In the genomic region with DNA sequence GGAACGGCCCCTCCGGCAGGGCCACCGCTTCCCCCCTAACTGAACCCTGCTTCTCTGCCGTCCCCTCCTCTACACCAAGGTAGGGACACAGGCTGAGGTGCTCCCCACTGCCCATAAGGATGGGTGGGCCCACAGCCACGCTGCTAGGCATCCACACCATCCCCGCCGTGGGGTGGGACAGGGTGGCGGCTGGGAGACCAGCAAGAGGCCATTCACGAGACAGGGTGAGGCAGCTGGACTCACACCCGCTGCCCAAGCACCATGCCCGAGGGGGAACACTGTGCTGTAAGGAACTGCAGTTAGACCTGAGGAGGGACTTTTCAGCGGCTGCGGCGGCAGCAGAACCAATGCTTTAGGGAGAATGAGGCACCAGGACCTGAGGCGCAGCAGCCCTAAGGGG, we compare ENCODE assay signal across 17 cellular contexts. TPM values are rescaled to one million over a fixed set of nuclear protein-coding genes. Genes with fewer than 3 reads are reported as not detected.
DNase-seq lines count a peak whose midpoint lies in the region; ATAC-seq and TF ChIP-seq lines count a peak whose summit lies in the region.
"Had no signal": no experiment of that assay in that cellular context is flagged by ENCODE, and none has a peak within 500 bp of the region (broad histone marks: within the 10 kb centered on the region; RNA-seq: fewer than 3 reads in every experiment).

No MANE protein-coding gene starts in this region.

- H2BK120ac ChIP-seq in IMR-90 (ENCODE audit: low read depth, low read length): no peak overlapping the region

- POLR2A ChIA-PET in IMR-90 (lab: Charles Lee; ENCODE audit: unreplicated experiment): no interaction called here

- H3K14ac ChIP-seq in IMR-90 (replicated peaks; ENCODE audit: low read depth, low read length): no peak overlapping the region

- H3K56ac ChIP-seq in IMR-90 (ENCODE audit: extremely low read depth, insufficient read depth, low read length): no peak overlapping the region

- H3K9me1 ChIP-seq in IMR-90 (ENCODE audit: insufficient read depth, low read length): 0 out of 2 replicates have a peak, but pooled peaks cover 3% of the 10 kb centered on the region

- no TSS peak for BruUV-seq in IMR-90 (replicated peaks; lab: Mats Ljungman, UMichigan)

- H2BK5ac ChIP-seq in IMR-90 (ENCODE audit: low read depth, low read length, poor library complexity, severe bottlenecking): no peak overlapping the region

- H2BK20ac ChIP-seq in IMR-90 (ENCODE audit: low read depth, low read length): no peak overlapping the region

- no peak overlapping the region for H4K8ac ChIP-seq in IMR-90 (ENCODE audit: low read depth in 2 of 2, low read length in 2 of 2)

- no peak for TF ChIP-seq CTCF in IMR-90 (conservative IDR thresholded peaks at IDR 0.05; ENCODE audit: low read depth, low read length)
- TF ChIP-seq CTCF in coronary artery (IDR thresholded peaks at IDR 0.05): no peak
- no peak for TF ChIP-seq CTCF in osteoblast (IDR thresholded peaks at IDR 0.05; ENCODE audit: extremely low read depth, low read depth, low read length)
- no peak for TF ChIP-seq CTCF in tibial artery (IDR thresholded peaks at IDR 0.05)

- no peak overlapping the region for H2AK9ac ChIP-seq in IMR-90 (replicated peaks; ENCODE audit: low read depth, low read length, poor library complexity)

- no peak for DNase-seq in IMR-90
- DNase-seq in coronary artery (ENCODE audit: low spot score): no peak
- DNase-seq in osteoblast (ENCODE audit: insufficient read length, low spot score, missing footprints): peak; percentile 6
- peak in 1 of 2 donors; percentile 60 for DNase-seq in tibial artery
- DNase-seq in stimulated activated naive CD4-positive, alpha-beta T cell treated with Interleukin-2 at 50 U/mL for 16 hours (lab: John Stamatoyannopoulos, UW): no peak
- DNase-seq in caudate nucleus (lab: John Stamatoyannopoulos, UW): no peak
- DNase-seq: activated CD4-positive, alpha-beta T cell treated with anti-CD3 and anti-CD28 coated beads, Interleukin-2, amount 50 U/mL, for 4 hours; activated naive CD8-positive, alpha-beta T cell treated with anti-CD3 and anti-CD28 coated beads for 36 hours; activated T-cell treated with anti-CD3 and anti-CD28 coated beads, Interleukin-2, amount 50 U/mL, for 72 hours; AML-193; effector CD4-positive, alpha-beta T cell; MV-4-11; NCI-H2029 treated with DMSO at 0.1 percent for 48 hours; NCI-H510A treated with DMSO at 0.1 percent for 48 hours had no signal

- in situ Hi-C loops in IMR-90 (cut with MboI; ENCODE audit: low sequenced_read_pairs): no loop called here

- H3K23ac ChIP-seq in IMR-90 (ENCODE audit: low read depth, low read length): no peak overlapping the region; the same call in 1 of the 2 replicates

- WGBS in IMR-90 (ENCODE audit: extremely low coverage in 2 of 2, insufficient read length in 1 of 2), 2 experiments: 97% methylated on average over 5 of the region's 15 CpGs; no CpG with 5 or more reads in 1 of the 2 experiments

- no peak overlapping the region for H4K5ac ChIP-seq in IMR-90 (ENCODE audit: low read depth, low read length)

- H4K20me1 ChIP-seq in IMR-90 (ENCODE audit: insufficient read depth, low read length): peaks cover 29% of the 10 kb centered on the region
- H4K20me1 ChIP-seq in osteoblast (ENCODE audit: insufficient read depth, low read length): peaks cover 11% of the 10 kb centered on the region

- TF ChIP-seq POLR2A in IMR-90 (IDR thresholded peaks at IDR 0.05; ENCODE audit: low read depth, low read length): no peak

- dilution Hi-C loops in IMR-90 (cut with HindIII; ENCODE audit: low sequenced_read_pairs, unreplicated experiment): no loop called here

- CTCF ChIA-PET in IMR-90 (lab: Yijun Ruan, JAX): no interaction called here

- H3K4me1 ChIP-seq in IMR-90 (ENCODE audit: control insufficient read depth, insufficient read depth, low read length) (peaks cover 34% of the 10 kb centered on the region), osteoblast (ENCODE audit: insufficient read depth, low read length) (peaks cover 27% of the 10 kb centered on the region), tibial artery (peaks cover 5 to 76% (median 57%) of the 10 kb centered on the region in 4 donors)

- H3K79me1 ChIP-seq in IMR-90 (ENCODE audit: low read depth in 1 of 2, low read length in 2 of 2): peaks cover 0 to 29% of the 10 kb centered on the region in 2 experiments; a peak in 2 of 4 replicates

- H2AFZ ChIP-seq in IMR-90 (replicated peaks; ENCODE audit: low read length, poor library complexity) (no peak overlapping the region), osteoblast (ENCODE audit: low read length) (no peak overlapping the region)

- no peaks in the 10 kb centered on the region for H3K9me3 ChIP-seq in IMR-90 (ENCODE audit: control insufficient read depth, insufficient read depth, low read length)
- no peaks in the 10 kb centered on the region for H3K9me3 ChIP-seq in osteoblast (ENCODE audit: low read depth, low read length)
- H3K9me3 ChIP-seq in tibial artery: no peaks in the 10 kb centered on the region

- ATAC-seq in IMR-90 (ENCODE audit: low read depth) (no peak), HG03097 (IDR thresholded peaks at IDR 0.05; ENCODE audit: low FRiP score, unreplicated experiment) (no peak)
- ATAC-seq: activated T-cell treated with anti-CD3 and anti-CD28 coated beads, Interleukin-2, amount 50 U/mL, for 72 hours had no signal

- H3K4me3 ChIP-seq in IMR-90 (ENCODE audit: insufficient read depth, low read depth, low read length): no peak overlapping the region
- peak overlapping the region; percentile 51 for H3K4me3 ChIP-seq in coronary artery
- H3K4me3 ChIP-seq in osteoblast (ENCODE audit: insufficient read depth, low read length): no peak overlapping the region
- H3K4me3 ChIP-seq in tibial artery: peak overlapping the region; percentile 42

- no peaks in the 10 kb centered on the region for H3K27me3 ChIP-seq in IMR-90 (ENCODE audit: control insufficient read depth, insufficient read depth, low read length)
- H3K27me3 ChIP-seq in osteoblast (ENCODE audit: insufficient read depth, low read length): no peaks in the 10 kb centered on the region
- no peaks in the 10 kb centered on the region for H3K27me3 ChIP-seq in tibial artery

- H3K4me2 ChIP-seq in IMR-90 (ENCODE audit: low read depth, low read length): no peak overlapping the region
- no peak overlapping the region for H3K4me2 ChIP-seq in osteoblast (ENCODE audit: insufficient read depth, low read length)

- no peak overlapping the region for H2BK15ac ChIP-seq in IMR-90 (ENCODE audit: low read depth, low read length)

- intact Hi-C loops in IMR-90 (cut with micrococcal nuclease) (no loop called here), tibial artery (cut with DNase I; ENCODE audit: low total_unique reads) (no loop called here)

- peak overlapping the region; percentile 50; the same call in 1 of the 2 replicates for H2AK5ac ChIP-seq in IMR-90 (ENCODE audit: low read depth, low read length)

- H3K36me3 ChIP-seq in IMR-90 (ENCODE audit: control insufficient read depth, insufficient read depth, low read length) (no peaks in the 10 kb centered on the region), osteoblast (ENCODE audit: insufficient read depth, low read length) (no peaks in the 10 kb centered on the region), tibial artery (peaks cover 0 to 2% (median 0%) of the 10 kb centered on the region in 3 donors)

- no peak for TF ChIP-seq RAD21 in IMR-90 (IDR thresholded peaks at IDR 0.05; ENCODE audit: low read length)

- no peak overlapping the region for H3K4ac ChIP-seq in IMR-90 (ENCODE audit: low read depth, low read length)

- H3K27ac ChIP-seq in IMR-90 (ENCODE audit: insufficient read depth, low read length) (peak overlapping the region; percentile 25; the same call in 1 of the 2 replicates), coronary artery (peak overlapping the region; percentile 60 to 97), osteoblast (ENCODE audit: low read depth, low read length) (no peak overlapping the region), tibial artery (peak overlapping the region; percentile 91 to 95), caudate nucleus (ENCODE audit: low read depth, low read length) (no peak overlapping the region)
- H3K27ac ChIP-seq: HL-60, VCaP had no signal

- H3K18ac ChIP-seq in IMR-90 (ENCODE audit: low read depth, low read length): no peak overlapping the region

- peaks cover 62% of the 10 kb centered on the region for H3K79me2 ChIP-seq in osteoblast (ENCODE audit: insufficient read depth, low read length)

- no peak overlapping the region for H4K91ac ChIP-seq in IMR-90 (ENCODE audit: insufficient read depth, low read depth, low read length)

- 0 out of 2 replicates have a peak overlapping the region, but pooled peaks have one; percentile 36 for H3K9ac ChIP-seq in IMR-90 (ENCODE audit: low read depth, low read length)

TF ChIP-seq in IMR-90, 13 proteins besides CTCF, POLR2A, EP300 and RAD21:
- no peak for TF ChIP-seq SMC3 (IDR thresholded peaks at IDR 0.05; ENCODE audit: low read depth, low read length)

RNA-seq across cellular contexts. Expression of gene RRN3, which starts 47.5 kb away (rescaled TPM):
- total RNA-seq in IMR-90 (2012; rRNA removed) (47.7 and 58.3 TPM in 2 replicates), osteoblast (23.0 and 29.3 TPM in 2 replicates)
- 17.6 and 22.1 TPM in 2 replicates for polyA plus RNA-seq in IMR-90 (2012; rRNA removed)
- polyA plus RNA-seq in IMR-90 (2012; cell fraction: cytosol; rRNA removed): 4.0 and 7.1 TPM in 2 replicates
- polyA plus RNA-seq in IMR-90 (2012; cell fraction: nucleus; rRNA removed; ENCODE audit: low replicate concordance): 4.7 and 25.4 TPM in 2 replicates

Comparison
In these comparisons a context has a peak if more than half of its experiments do, and no peak if none do; other contexts are left out.
1. H3K27ac ChIP-seq: peak in IMR-90 (single experiment), coronary artery (2 of 2) and tibial artery (2 of 2); none in osteoblast (single experiment) and caudate nucleus (single experiment).
2. H3K4me3 ChIP-seq: peak in coronary artery (single experiment) and tibial artery (2 of 2); none in IMR-90 (single experiment) and osteoblast (single experiment).